In the genomic region with DNA sequence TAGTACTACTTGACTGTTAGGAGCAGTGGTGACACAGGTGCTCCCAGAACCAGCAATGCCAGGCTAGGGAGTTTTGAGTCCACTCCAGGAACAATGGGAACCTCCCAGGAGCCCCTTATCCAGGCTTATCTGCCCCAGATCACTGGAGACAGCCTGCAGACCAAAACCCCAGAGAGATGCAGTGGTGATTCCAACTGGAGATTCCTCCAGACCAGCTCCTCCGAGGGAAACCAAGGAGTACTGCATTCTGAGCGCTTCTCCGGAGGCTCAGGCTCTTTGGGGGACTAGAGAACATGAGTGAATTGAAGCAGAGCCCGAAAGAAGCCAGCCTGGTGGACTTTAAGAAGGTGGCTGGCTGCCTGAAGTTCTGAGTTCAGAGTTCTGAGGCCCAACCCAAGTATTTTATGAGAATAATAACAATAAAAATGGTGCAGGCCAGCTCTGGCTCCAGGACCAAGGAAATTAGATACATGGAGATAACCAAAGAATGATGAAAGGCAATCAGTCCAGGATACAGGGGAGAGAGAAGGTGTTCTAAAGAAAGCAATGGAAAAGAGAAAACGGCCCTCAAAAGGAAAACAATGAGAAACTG, we compare ENCODE assay signal across 8 cellular contexts. TPM values are rescaled to one million over a fixed set of nuclear protein-coding genes. Genes with fewer than 3 reads are reported as not detected.
A peak's percentile ranks its signal among the peaks of the same experiment; 100 is the strongest.
DNase-seq lines count a peak whose midpoint lies in the region; ATAC-seq, FAIRE-seq and TF ChIP-seq lines count a peak whose summit lies in the region.

No MANE protein-coding gene starts in this region.

- H3K27me3 Mint-ChIP-seq in dendritic cell treated with granulocyte-macrophage colony-stimulating factor and Interleukin-4, amounts not matched to agents 40 ng/mL and 50 ng/mL, for 4 days: peaks cover 38% of the 10 kb centered on the region

- FAIRE-seq in urothelium cell line (lab: Jason Lieb, UNC): no peak

- H3K4me3 ChIP-seq in KMS-11 (IDR thresholded peaks at IDR 0.05; ENCODE audit: insufficient read depth, low read depth, low read length) (no peak overlapping the region), neural cell (ENCODE audit: low read length) (peak overlapping the region; percentile 82)

- peak overlapping the region; percentile 66; the same call in 1 of the 2 replicates for H3K9ac ChIP-seq in KMS-11
- H3K9ac ChIP-seq in neural cell (ENCODE audit: low read length): peak overlapping the region; percentile 97

- H3K4me2 ChIP-seq in KMS-11 (peak overlapping the region; percentile 88), neural cell (ENCODE audit: low read length) (peak overlapping the region; percentile 68)

- H3K79me2 ChIP-seq in KMS-11 (ENCODE audit: insufficient read depth, low read depth): no peaks in the 10 kb centered on the region
- peaks cover 24% of the 10 kb centered on the region for H3K79me2 ChIP-seq in neural cell (replicated peaks; ENCODE audit: insufficient read depth, low read length)

- H3K9me2 ChIP-seq in neural cell (ENCODE audit: insufficient read depth, low read length): no peaks in the 10 kb centered on the region

- H3F3A ChIP-seq in neural cell (ENCODE audit: insufficient read depth, low read length, poor library complexity, severe bottlenecking): no peaks in the 10 kb centered on the region

- TF ChIP-seq EP300 in neural cell (conservative IDR thresholded peaks at IDR 0.05; ENCODE audit: poor library complexity, severe bottlenecking): no peak

- ATAC-seq in HG03159 (IDR thresholded peaks at IDR 0.05; ENCODE audit: unreplicated experiment) (no peak), HG03469 (IDR thresholded peaks at IDR 0.05; ENCODE audit: unreplicated experiment) (no peak)

- H3K27ac ChIP-seq in C4-2B (peak overlapping the region; percentile 74), KMS-11 (no peak overlapping the region), neural cell (ENCODE audit: low read length) (peak overlapping the region; percentile 89)

- no peak for DNase-seq in AG20443 (ENCODE audit: low spot score)
- DNase-seq in urothelium cell line (ENCODE audit: low spot score): no peak

- peaks cover 14% of the 10 kb centered on the region for H3K36me3 Mint-ChIP-seq in dendritic cell treated with granulocyte-macrophage colony-stimulating factor and Interleukin-4, amounts not matched to agents 40 ng/mL and 50 ng/mL, for 4 days (ENCODE audit: low read depth)

- H3K9me3 ChIP-seq in neural cell (ENCODE audit: low read length): no peaks in the 10 kb centered on the region

- H2AFZ ChIP-seq in KMS-11 (ENCODE audit: low read depth) (peak overlapping the region; percentile 71), neural cell (ENCODE audit: low read depth, low read length) (no peak overlapping the region)

- H3K4me1 ChIP-seq in KMS-11 (ENCODE audit: low read depth, poor library complexity, severe bottlenecking): peaks cover 14% of the 10 kb centered on the region

- intact Hi-C loops in dendritic cell treated with granulocyte-macrophage colony-stimulating factor and Interleukin-4, amounts not matched to agents 40 ng/mL and 50 ng/mL, for 4 days (cut with micrococcal nuclease): no loop called here

- no peak for TF ChIP-seq RAD21 in neural cell (conservative IDR thresholded peaks at IDR 0.05)

- H3K27ac Mint-ChIP-seq in dendritic cell treated with granulocyte-macrophage colony-stimulating factor and Interleukin-4, amounts not matched to agents 40 ng/mL and 50 ng/mL, for 4 days: peak overlapping the region; percentile 59

- no peaks in the 10 kb centered on the region for H3K9me3 Mint-ChIP-seq in dendritic cell treated with granulocyte-macrophage colony-stimulating factor and Interleukin-4, amounts not matched to agents 40 ng/mL and 50 ng/mL, for 4 days

- H3K27me3 ChIP-seq in KMS-11 (ENCODE audit: insufficient read depth, low read depth) (no peaks in the 10 kb centered on the region), neural cell (ENCODE audit: insufficient read depth, low read depth, low read length) (no peaks in the 10 kb centered on the region)

- peaks cover 38% of the 10 kb centered on the region for H3K4me1 Mint-ChIP-seq in dendritic cell treated with granulocyte-macrophage colony-stimulating factor and Interleukin-4, amounts not matched to agents 40 ng/mL and 50 ng/mL, for 4 days (ENCODE audit: low read depth)

- H3K4me3 Mint-ChIP-seq in dendritic cell treated with granulocyte-macrophage colony-stimulating factor and Interleukin-4, amounts not matched to agents 40 ng/mL and 50 ng/mL, for 4 days: no peak overlapping the region

- H3K36me3 ChIP-seq in KMS-11 (ENCODE audit: insufficient read depth) (no peaks in the 10 kb centered on the region), neural cell (ENCODE audit: insufficient read depth, low read length) (no peaks in the 10 kb centered on the region)

- TF ChIP-seq CTCF in C4-2B (conservative IDR thresholded peaks at IDR 0.05) (no peak), KMS-11 (conservative IDR thresholded peaks at IDR 0.05; ENCODE audit: low read depth, low read length) (no peak), neural cell (IDR thresholded peaks at IDR 0.05; ENCODE audit: poor library complexity, severe bottlenecking) (no peak)

- no peaks in the 10 kb centered on the region for H4K20me1 ChIP-seq in KMS-11 (ENCODE audit: insufficient read depth)
- no peaks in the 10 kb centered on the region for H4K20me1 ChIP-seq in neural cell (ENCODE audit: insufficient read depth)

TF ChIP-seq in neural cell, 6 proteins besides CTCF, POLR2A, EP300 and RAD21:
- TF ChIP-seq SMC3 (conservative IDR thresholded peaks at IDR 0.05; ENCODE audit: poor library complexity): no peak
- no peak for TF ChIP-seq TAF1 (IDR thresholded peaks at IDR 0.05; ENCODE audit: low read depth)
- no peak for TF ChIP-seq EZH2 (IDR thresholded peaks at IDR 0.05; ENCODE audit: borderline replicate concordance, insufficient read depth, low read length, poor library complexity, severe bottlenecking)
- no peak for TF ChIP-seq POLR2AphosphoS5 (IDR thresholded peaks at IDR 0.05)
- TF ChIP-seq, protein P1, sequence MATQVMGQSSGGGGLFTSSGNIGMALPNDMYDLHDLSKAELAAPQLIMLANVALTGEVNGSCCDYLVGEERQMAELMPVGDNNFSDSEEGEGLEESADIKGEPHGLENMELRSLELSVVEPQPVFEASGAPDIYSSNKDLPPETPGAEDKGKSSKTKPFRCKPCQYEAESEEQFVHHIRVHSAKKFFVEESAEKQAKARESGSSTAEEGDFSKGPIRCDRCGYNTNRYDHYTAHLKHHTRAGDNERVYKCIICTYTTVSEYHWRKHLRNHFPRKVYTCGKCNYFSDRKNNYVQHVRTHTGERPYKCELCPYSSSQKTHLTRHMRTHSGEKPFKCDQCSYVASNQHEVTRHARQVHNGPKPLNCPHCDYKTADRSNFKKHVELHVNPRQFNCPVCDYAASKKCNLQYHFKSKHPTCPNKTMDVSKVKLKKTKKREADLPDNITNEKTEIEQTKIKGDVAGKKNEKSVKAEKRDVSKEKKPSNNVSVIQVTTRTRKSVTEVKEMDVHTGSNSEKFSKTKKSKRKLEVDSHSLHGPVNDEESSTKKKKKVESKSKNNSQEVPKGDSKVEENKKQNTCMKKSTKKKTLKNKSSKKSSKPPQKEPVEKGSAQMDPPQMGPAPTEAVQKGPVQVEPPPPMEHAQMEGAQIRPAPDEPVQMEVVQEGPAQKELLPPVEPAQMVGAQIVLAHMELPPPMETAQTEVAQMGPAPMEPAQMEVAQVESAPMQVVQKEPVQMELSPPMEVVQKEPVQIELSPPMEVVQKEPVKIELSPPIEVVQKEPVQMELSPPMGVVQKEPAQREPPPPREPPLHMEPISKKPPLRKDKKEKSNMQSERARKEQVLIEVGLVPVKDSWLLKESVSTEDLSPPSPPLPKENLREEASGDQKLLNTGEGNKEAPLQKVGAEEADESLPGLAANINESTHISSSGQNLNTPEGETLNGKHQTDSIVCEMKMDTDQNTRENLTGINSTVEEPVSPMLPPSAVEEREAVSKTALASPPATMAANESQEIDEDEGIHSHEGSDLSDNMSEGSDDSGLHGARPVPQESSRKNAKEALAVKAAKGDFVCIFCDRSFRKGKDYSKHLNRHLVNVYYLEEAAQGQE (IDR thresholded peaks at IDR 0.05; ENCODE audit: borderline replicate concordance): no peak
- TF ChIP-seq MXI1 (conservative IDR thresholded peaks at IDR 0.05; ENCODE audit: poor library complexity, severe bottlenecking): no peak

RNA-seq across cellular contexts. Expression of a gene that starts 1.3 kb away (rescaled TPM):
- polyA plus RNA-seq in neural cell: 139 and 154 TPM in 2 replicates
- polyA minus RNA-seq in neural cell: 93.3 and 102 TPM in 2 replicates

RNA-seq across cellular contexts. Expression of a gene that starts 2.4 kb away (rescaled TPM):
- polyA plus RNA-seq in neural cell: 1.3 and 4.3 TPM in 2 replicates
- 2.9 and 3.9 TPM in 2 replicates for polyA minus RNA-seq in neural cell

RNA-seq across cellular contexts. Expression of a gene that starts 36.1 kb away (rescaled TPM):
- polyA plus RNA-seq in neural cell: 70.3 and 75.5 TPM in 2 replicates
- 44.1 and 50.6 TPM in 2 replicates for polyA minus RNA-seq in neural cell

RNA-seq across cellular contexts. Expression of a gene that starts 42.5 kb away (rescaled TPM):
- 67.2 and 68.4 TPM in 2 replicates for polyA plus RNA-seq in neural cell
- 94.5 and 108 TPM in 2 replicates for polyA minus RNA-seq in neural cell
